In genomic region chr10:68560201-68560915, GRCh38 we compare ENCODE assay signal across 8 cellular contexts. TPM values are rescaled to one million over a fixed set of nuclear protein-coding genes. Genes with fewer than 3 reads are reported as not detected.
A peak's percentile ranks its signal among the peaks of the same experiment; 100 is the strongest.
DNase-seq lines count a peak whose midpoint lies in the region; ATAC-seq lines count a peak whose summit lies in the region.

Gene TET1, plus strand, starts transcription at chr10:68560337. Its CDS starts 12,002 bp downstream, at chr10:68572339.

- H3K4me1 ChIP-seq in neuron (ENCODE audit: insufficient read depth, low read length), result peaks cover 16% of the 10 kb centered on the region

- peak within 1 kb of the TSS; percentile 96 for H2AFZ ChIP-seq in neuron (ENCODE audit: low read depth, low read length)

- H3K27me3 ChIP-seq in neuron (ENCODE audit: insufficient read depth, low read length), result no peaks in the 10 kb centered on the region

- H3K9me3 Mint-ChIP-seq in activated T-cell treated with anti-CD3 and anti-CD28 coated beads, Interleukin-2, amount 50 U/mL, for 72 hours, result no peaks in the 10 kb centered on the region

- H3K4me1 Mint-ChIP-seq in activated T-cell treated with anti-CD3 and anti-CD28 coated beads, Interleukin-2, amount 50 U/mL, for 72 hours (ENCODE audit: low read depth), result peaks cover 23% of the 10 kb centered on the region

- peak; percentile 60 to 69 for ATAC-seq in activated T-cell treated with anti-CD3 and anti-CD28 coated beads, Interleukin-2, amount 50 U/mL, for 72 hours (replicated peaks in 1 of 2)
- no peak for ATAC-seq in GM21526 (IDR thresholded peaks at IDR 0.05; ENCODE audit: low FRiP score, unreplicated experiment)
- no peak for ATAC-seq in HG02588 (IDR thresholded peaks at IDR 0.05; ENCODE audit: unreplicated experiment)

- DNase-seq in activated naive CD4-positive, alpha-beta T cell treated with Interleukin-2 at 50 U/mL for 16 hours, result peak; percentile 11
- DNase-seq in activated naive CD4-positive, alpha-beta T cell (lab: John Stamatoyannopoulos, UW), result no peak
- peak; percentile 5 for DNase-seq in NCI-H2029 (lab: John Stamatoyannopoulos, UW)
- DNase-seq in activated T-cell treated with anti-CD3 and anti-CD28 coated beads, Interleukin-2, amount 50 U/mL, for 72 hours, result peak; percentile 22 to 39
- peak; percentile 43 for DNase-seq in germinal center (ENCODE audit: low spot score)

- H3K27ac Mint-ChIP-seq in activated T-cell treated with anti-CD3 and anti-CD28 coated beads, Interleukin-2, amount 50 U/mL, for 72 hours, result no peak within 1 kb of the TSS

- peak within 1 kb of the TSS; percentile 84 for H3K4me3 ChIP-seq in neuron (ENCODE audit: low read length)

- no peaks in the 10 kb centered on the region for H3K9me3 ChIP-seq in neuron (ENCODE audit: low read length)

- H3K4me3 Mint-ChIP-seq in activated T-cell treated with anti-CD3 and anti-CD28 coated beads, Interleukin-2, amount 50 U/mL, for 72 hours, result peak within 1 kb of the TSS; percentile 87 to 92

- peaks cover 0 to 3% of the 10 kb centered on the region in 2 donors for H3K36me3 Mint-ChIP-seq in activated T-cell treated with anti-CD3 and anti-CD28 coated beads, Interleukin-2, amount 50 U/mL, for 72 hours (ENCODE audit: insufficient read depth in 2 of 2)

- H3K36me3 ChIP-seq in neuron (ENCODE audit: insufficient read depth, low read length), result no peaks in the 10 kb centered on the region

- H3K27me3 Mint-ChIP-seq in activated T-cell treated with anti-CD3 and anti-CD28 coated beads, Interleukin-2, amount 50 U/mL, for 72 hours (ENCODE audit: low read depth), result peaks cover 60% of the 10 kb centered on the region

RNA-seq across cellular contexts. Expression of gene TET1, which starts in this region (rescaled TPM):
- total RNA-seq in activated T-cell treated with anti-CD3 and anti-CD28 coated beads, Interleukin-2, amount 50 U/mL, for 72 hours, result under 1 TPM; 0.69 to 0.91 TPM

Comparison
In these comparisons a context has a peak if more than half of its experiments do, and no peak if none do; other contexts are left out.
1. DNase-seq: peak in activated naive CD4-positive, alpha-beta T cell treated with Interleukin-2 at 50 U/mL for 16 hours (single experiment), NCI-H2029 (single experiment) and germinal center (single experiment); none in activated naive CD4-positive, alpha-beta T cell (0 of 4).
2. Peak in DNase-seq and ATAC-seq in activated T-cell treated with anti-CD3 and anti-CD28 coated beads, Interleukin-2, amount 50 U/mL, for 72 hours; RNA of the gene not detected or under 1 TPM.